Comparison of ENCODE assay signal across 17 cellular contexts in genomic region chr4:15066140-15066539, GRCh38.
"Had no signal": no experiment of that assay in that cellular context is flagged by ENCODE, and none has a peak within 500 bp of the region (broad histone marks: within the 10 kb centered on the region; RNA-seq: fewer than 3 reads in every experiment).

No MANE protein-coding gene starts in this region.

- H3K27me3 ChIP-seq: gastroesophageal sphincter, heart right ventricle, vagina had no signal

- H3K4me3 ChIP-seq: gastroesophageal sphincter, heart right ventricle, lower lobe of right lung, vagina had no signal

- DNase-seq: activated CD4-positive, CD25-positive, alpha-beta regulatory T cell treated with anti-CD3 and anti-CD28 coated beads, Interleukin-2, amount 50 U/mL, for 72 hours; activated gamma-delta T cell; cortex of kidney; effector CD4-positive, alpha-beta T cell; heart right ventricle; immature natural killer cell; lower lobe of right lung; occipital lobe; stimulated activated CD4-positive, alpha-beta T cell treated with anti-CD3 and anti-CD28 coated beads, Interleukin-2, amount 100 ng/mL, for 24 hours; stimulated activated naive CD4-positive, alpha-beta T cell treated with Interleukin-2 at 50 U/mL for 16 hours; T-helper 1 cell; T-helper 9 cell; trophoblast cell had no signal

- H3K4me1 ChIP-seq: lower lobe of right lung, vagina had no signal

- ATAC-seq: activated naive CD4-positive, alpha-beta T cell treated with anti-CD3 and anti-CD28 coated beads, Interleukin-2, amount 50 U/mL, for 72 hours; gastroesophageal sphincter; lower lobe of right lung had no signal

- H3K27ac ChIP-seq: gastroesophageal sphincter, heart right ventricle, lower lobe of right lung, vagina, VCaP had no signal

- H3K9me3 ChIP-seq: gastroesophageal sphincter, heart right ventricle, lower lobe of right lung, vagina had no signal
